In genomic region chr2:87860063-87860462, GRCh38 we compare ENCODE assay signal across 3 cellular contexts. TPM values are rescaled to one million over a fixed set of nuclear protein-coding genes. Genes with fewer than 3 reads are reported as not detected.
"Had no signal": no experiment of that assay in that cellular context is flagged by ENCODE, and none has a peak within 500 bp of the region (broad histone marks: within the 10 kb centered on the region; RNA-seq: fewer than 3 reads in every experiment).

No MANE protein-coding gene starts in this region.

RNA-seq across cellular contexts. Expression of gene RGPD2, which starts 34.5 kb away (rescaled TPM):
- total RNA-seq: MCF 10A, NCI-H460, PC-9 had no signal
